9 cellular contexts compared by ENCODE assay signal in the genomic region with DNA sequence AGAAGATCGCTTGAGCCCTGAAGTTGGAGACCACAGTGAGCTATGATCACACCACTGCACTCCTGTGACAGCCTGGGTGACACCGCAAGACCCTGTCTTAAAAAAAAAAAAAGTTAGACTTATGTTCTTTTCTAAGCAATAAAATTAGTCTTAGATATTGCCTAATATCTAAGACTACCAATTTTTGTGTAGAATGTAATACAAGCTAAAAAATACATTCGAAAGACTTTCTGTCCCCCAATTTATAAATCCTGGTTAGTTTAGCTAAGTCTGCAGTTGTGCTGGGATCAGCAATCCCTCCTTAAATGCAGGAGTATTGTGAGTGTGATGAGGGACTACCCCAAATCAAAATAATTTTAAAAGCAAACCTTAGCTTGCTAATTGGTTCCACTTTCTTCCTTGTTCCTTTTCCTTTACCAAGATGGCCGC. TPM values are rescaled to one million over a fixed set of nuclear protein-coding genes. Genes with fewer than 3 reads are reported as not detected.
DNase-seq lines count a peak whose midpoint lies in the region; ATAC-seq and TF ChIP-seq lines count a peak whose summit lies in the region.
"Had no signal": no experiment of that assay in that cellular context is flagged by ENCODE, and none has a peak within 500 bp of the region (broad histone marks: within the 10 kb centered on the region; RNA-seq: fewer than 3 reads in every experiment).

No MANE protein-coding gene starts in this region.

- H3K27me3 ChIP-seq in Karpas-422 (ENCODE audit: low read length) = no peaks in the 10 kb centered on the region

- no peaks in the 10 kb centered on the region for H3K9me3 ChIP-seq in Karpas-422 (ENCODE audit: low read length)

- TF ChIP-seq CTCF in AG09309 (IDR thresholded peaks at IDR 0.05; ENCODE audit: control insufficient read depth, insufficient read depth, low read depth, low read length, missing control alignments) (no peak), natural killer cell (IDR thresholded peaks at IDR 0.05) (no peak)

- H3K36me3 ChIP-seq in Karpas-422 (ENCODE audit: insufficient read depth, low read length) = peaks cover 25% of the 10 kb centered on the region

- H3K4me3 ChIP-seq in AG09309 (ENCODE audit: control insufficient read depth, low read depth, low read length) (peak overlapping the region; percentile 66), Karpas-422 (ENCODE audit: low read length) (peak overlapping the region; percentile 77)

- intact Hi-C loops in natural killer cell (cut with micrococcal nuclease) = loop anchor here (1.0 kb wide), 1 partner anchor 98 kb away; the partner anchor contains the start of gene DGUOK

- H3K9me3 Mint-ChIP-seq in natural killer cell = no peaks in the 10 kb centered on the region

- peaks cover 8% of the 10 kb centered on the region for H3K36me3 Mint-ChIP-seq in natural killer cell

- no peak for DNase-seq in AG09309 (ENCODE audit: low read depth)
- no peak for DNase-seq in Karpas-422
- DNase-seq in natural killer cell = no peak
- no peak for DNase-seq in glomerular visceral epithelial cell (ENCODE audit: extremely low spot score)
- no peak for DNase-seq in cerebellum (ENCODE audit: low spot score)
- no peak for DNase-seq in NCI-H1105 (lab: John Stamatoyannopoulos, UW)
- no peak for DNase-seq in COLO829 (ENCODE audit: low spot score)

- H3K27me3 Mint-ChIP-seq in natural killer cell (ENCODE audit: low read depth in 2 of 2) = no peaks in the 10 kb centered on the region

- H3K9ac ChIP-seq in Karpas-422 (ENCODE audit: low read length) = peak overlapping the region; percentile 86

- no peak for ATAC-seq in natural killer cell

- no peaks in the 10 kb centered on the region for H4K20me1 ChIP-seq in Karpas-422 (ENCODE audit: insufficient read depth, low read depth, low read length)

- H3K27ac Mint-ChIP-seq in natural killer cell = peak overlapping the region; percentile 97 to 98

- H3K9me2 ChIP-seq in Karpas-422 (replicated peaks; ENCODE audit: insufficient read depth, low read length) = no peaks in the 10 kb centered on the region

- H3K27ac ChIP-seq in Karpas-422 (ENCODE audit: low read length) (peak overlapping the region; percentile 51), cingulate gyrus (ENCODE audit: low read depth, low read length) (peak overlapping the region; percentile 88)

- peaks cover 54% of the 10 kb centered on the region for H3K79me2 ChIP-seq in Karpas-422 (ENCODE audit: low read length)

- H2AFZ ChIP-seq in Karpas-422 (ENCODE audit: low read length) = peak overlapping the region; percentile 82

- H3K4me1 ChIP-seq in Karpas-422 (ENCODE audit: low read length) = peaks cover 36% of the 10 kb centered on the region

- peaks cover 43 to 44% of the 10 kb centered on the region in 2 donors for H3K4me1 Mint-ChIP-seq in natural killer cell

- H3K4me2 ChIP-seq in Karpas-422 (ENCODE audit: low read depth, low read length, poor library complexity, severe bottlenecking) = peak overlapping the region; percentile 95

- peak overlapping the region; percentile 97 for H3K4me3 Mint-ChIP-seq in natural killer cell

RNA-seq across cellular contexts. Expression of gene STAMBP, which starts 0.4 kb away (rescaled TPM):
- 32.3 and 73.8 TPM in 2 replicates for total RNA-seq in Karpas-422 (2014; rRNA removed; shearing (Covaris generic); ENCODE audit: low replicate concordance)
- total RNA-seq in natural killer cell (10 to 100 TPM; 23.8 to 27.3 (median 25.3) TPM), cerebellum (16.0 TPM)

RNA-seq across cellular contexts. Expression of gene C2orf78, which starts 44.4 kb away (rescaled TPM):
- not detected in 2 replicates for total RNA-seq in Karpas-422 (2014; rRNA removed; shearing (Covaris generic); ENCODE audit: low replicate concordance)
- not detected for total RNA-seq in natural killer cell
- total RNA-seq in cerebellum = not detected
- total RNA-seq: bronchial epithelial cell had no signal

RNA-seq across cellular contexts. Expression of gene DUSP11, which starts 48.5 kb away (rescaled TPM):
- 46.4 and 84.2 TPM in 2 replicates for total RNA-seq in Karpas-422 (2014; rRNA removed; shearing (Covaris generic); ENCODE audit: low replicate concordance)
- total RNA-seq in natural killer cell = 10 to 100 TPM; 45.7 to 50.2 (median 46.6) TPM
- 27.1 TPM for total RNA-seq in cerebellum
